ENCODE assay signal across 8 cellular contexts in genomic region chr7:152158801-152159587, GRCh38.
DNase-seq lines count a peak whose midpoint lies in the region; ATAC-seq lines count a peak whose summit lies in the region.

No MANE protein-coding gene starts in this region.

- peak; percentile 77 for DNase-seq in germinal center (ENCODE audit: low spot score)
- no peak for DNase-seq in HuH-7 (ENCODE audit: low spot score)
- no peak for DNase-seq in dedifferentiated amniotic fluid mesenchymal stem cell (ENCODE audit: extremely low spot score)
- DNase-seq in glomerular visceral epithelial cell (ENCODE audit: extremely low spot score) = no peak
- no peak for DNase-seq in NCI-H82 treated with DMSO at 0.1 percent for 48 hours (lab: John Stamatoyannopoulos, UW; ENCODE audit: unreplicated experiment)

- ATAC-seq in GM18511 (IDR thresholded peaks at IDR 0.05; ENCODE audit: unreplicated experiment) (peak; percentile 93), GM21619 (IDR thresholded peaks at IDR 0.05; ENCODE audit: unreplicated experiment) (peak; percentile 88), HG03571 (IDR thresholded peaks at IDR 0.05; ENCODE audit: unreplicated experiment) (peak; percentile 88)
